ENCODE assay signal across 8 cellular contexts in the genomic region with DNA sequence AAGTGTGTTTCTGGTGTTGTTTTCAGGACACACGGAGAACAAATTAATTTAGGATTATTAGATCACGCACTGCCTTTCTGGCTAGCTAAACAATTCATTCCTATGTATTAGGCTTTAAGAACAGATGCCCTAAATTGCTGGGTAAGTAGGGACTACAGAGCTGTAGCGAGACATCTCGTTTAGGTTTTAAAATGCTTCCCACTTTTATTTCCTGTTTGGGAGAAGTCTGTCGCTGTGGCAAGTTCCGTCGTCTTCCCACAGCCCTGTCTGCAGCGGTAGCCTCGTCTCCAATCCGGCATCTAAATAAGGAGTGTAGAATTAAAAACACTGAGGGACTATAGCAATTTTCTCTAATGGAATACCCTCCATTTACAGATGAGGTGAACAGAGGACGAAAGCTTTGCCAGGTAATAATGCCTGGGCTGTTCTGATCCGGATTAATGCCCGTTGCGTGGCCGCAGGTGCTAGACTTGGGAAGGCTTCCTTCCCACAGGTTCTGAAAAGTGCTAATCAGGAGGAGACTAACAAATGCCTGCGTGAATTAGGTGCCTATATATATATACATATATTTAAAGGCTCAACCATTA. TPM values are rescaled to one million over a fixed set of nuclear protein-coding genes. Genes with fewer than 3 reads are reported as not detected.
DNase-seq lines count a peak whose midpoint lies in the region; ATAC-seq, FAIRE-seq and TF ChIP-seq lines count a peak whose summit lies in the region.

No MANE protein-coding gene starts in this region.

- H2BK5ac ChIP-seq in mesenchymal stem cell (ENCODE audit: low read depth, low read length, poor library complexity, severe bottlenecking) = no peak overlapping the region

- H2BK120ac ChIP-seq in mesenchymal stem cell (ENCODE audit: low read depth, low read length) = no peak overlapping the region

- H3K9me3 ChIP-seq in left ventricle myocardium inferior (replicated peaks) = no peaks in the 10 kb centered on the region
- H3K9me3 ChIP-seq in mesenchymal stem cell (ENCODE audit: control insufficient read depth, low read length) = no peaks in the 10 kb centered on the region

- no peak for DNase-seq in left ventricle myocardium inferior
- DNase-seq in cardiac septum (ENCODE audit: low spot score) = no peak
- peak; percentile 9 for DNase-seq in mesenchymal stem cell
- DNase-seq in NCI-H82 (lab: John Stamatoyannopoulos, UW) = no peak
- DNase-seq in frontal cortex (ENCODE audit: low spot score in 2 of 2) = no peak

- peaks cover 10% of the 10 kb centered on the region for H3K79me1 ChIP-seq in mesenchymal stem cell (replicated peaks; ENCODE audit: low read length, poor library complexity, severe bottlenecking)

- no peak overlapping the region for H4K91ac ChIP-seq in mesenchymal stem cell (ENCODE audit: low read length)

- H4K8ac ChIP-seq in mesenchymal stem cell (ENCODE audit: low read length) = no peak overlapping the region

- peak overlapping the region; percentile 85 for H3K4me3 ChIP-seq in left ventricle myocardium inferior
- H3K4me3 ChIP-seq in mesenchymal stem cell (ENCODE audit: insufficient read depth in 1 of 2, low read depth in 1 of 2, low read length in 2 of 2) = peak overlapping the region in 1 of 2 experiments; percentile 91
- H3K4me3 ChIP-seq in urinary bladder (ENCODE audit: low read depth, low read length) = peak overlapping the region; percentile 66

- WGBS in mesenchymal stem cell = 14% methylated on average over 9 of the region's 16 CpGs
- 24% methylated on average over 16 of the region's 16 CpGs for WGBS in urinary bladder

- no peak for FAIRE-seq in frontal cortex (lab: Jason Lieb, UNC)

- no peaks in the 10 kb centered on the region for H3K9me3 Mint-ChIP-seq in activated naive CD8-positive, alpha-beta T cell (ENCODE audit: low read depth)

- no peak for ATAC-seq in GM18907 (IDR thresholded peaks at IDR 0.05; ENCODE audit: unreplicated experiment)

- intact Hi-C loops in left ventricle myocardium inferior (cut with micrococcal nuclease) = no loop called here
- intact Hi-C loops in cardiac septum (cut with DNase I) = loop anchor here (10.0 kb wide), 1 partner anchor 674 kb away; the partner anchor contains the start of genes AP3S1 and ATG12

- no peak overlapping the region for H3K4ac ChIP-seq in mesenchymal stem cell (ENCODE audit: low read depth in 1 of 2, low read length in 2 of 2)

- no peak overlapping the region for H3K9ac ChIP-seq in mesenchymal stem cell (ENCODE audit: low read length)

- no peak overlapping the region for H3K14ac ChIP-seq in mesenchymal stem cell (ENCODE audit: low read length in 2 of 2)

- H3K23ac ChIP-seq in mesenchymal stem cell (ENCODE audit: low read length in 2 of 2) = no peak overlapping the region

- H3K27me3 Mint-ChIP-seq in activated naive CD8-positive, alpha-beta T cell = peaks cover 52% of the 10 kb centered on the region

- H3K18ac ChIP-seq in mesenchymal stem cell (ENCODE audit: low read depth in 1 of 2, low read length in 2 of 2) = no peak overlapping the region

- H3K36me3 ChIP-seq in left ventricle myocardium inferior (no peaks in the 10 kb centered on the region), mesenchymal stem cell (ENCODE audit: control insufficient read depth in 1 of 2, insufficient read depth in 2 of 2, low read depth in 1 of 2, low read length in 2 of 2) (peaks cover 0 to under 1% of the 10 kb centered on the region in 2 experiments), urinary bladder (ENCODE audit: insufficient read depth) (no peaks in the 10 kb centered on the region)

- H3K36me3 Mint-ChIP-seq in activated naive CD8-positive, alpha-beta T cell = peaks cover 4% of the 10 kb centered on the region

- H3K27me3 ChIP-seq in left ventricle myocardium inferior (ENCODE audit: low read depth) (peaks cover 72% of the 10 kb centered on the region), mesenchymal stem cell (ENCODE audit: control insufficient read depth in 1 of 2, insufficient read depth in 1 of 2, low read length in 2 of 2) (peaks cover 6 to 75% of the 10 kb centered on the region in 2 experiments)

- peak overlapping the region; percentile 94 for H3K4me2 ChIP-seq in mesenchymal stem cell (ENCODE audit: low read length, poor library complexity, severe bottlenecking)

- no peak overlapping the region for H2AFZ ChIP-seq in mesenchymal stem cell (ENCODE audit: low read depth, low read length)

- TF ChIP-seq CTCF in left ventricle myocardium inferior (IDR thresholded peaks at IDR 0.05; ENCODE audit: borderline replicate concordance) = no peak

- H3K4me3 Mint-ChIP-seq in activated naive CD8-positive, alpha-beta T cell = peak overlapping the region; percentile 77

- H2BK15ac ChIP-seq in mesenchymal stem cell (ENCODE audit: low read depth, poor library complexity, severe bottlenecking) = no peak overlapping the region

- H2AK5ac ChIP-seq in mesenchymal stem cell (ENCODE audit: low read length, severe bottlenecking) = no peak overlapping the region

- no peak overlapping the region for H3K27ac Mint-ChIP-seq in activated naive CD8-positive, alpha-beta T cell

- H3K4me1 ChIP-seq in left ventricle myocardium inferior (peaks cover 27% of the 10 kb centered on the region), mesenchymal stem cell (ENCODE audit: control insufficient read depth, insufficient read depth, low read depth, low read length) (peaks cover 6% of the 10 kb centered on the region), urinary bladder (ENCODE audit: insufficient read depth) (no peaks in the 10 kb centered on the region)

- no peak overlapping the region for H2BK12ac ChIP-seq in mesenchymal stem cell (ENCODE audit: low read length in 2 of 2)

- H3K4me1 Mint-ChIP-seq in activated naive CD8-positive, alpha-beta T cell (ENCODE audit: low read depth) = peaks cover 11% of the 10 kb centered on the region

- no peak overlapping the region for H3K27ac ChIP-seq in left ventricle myocardium inferior (replicated peaks)
- no peak overlapping the region for H3K27ac ChIP-seq in mesenchymal stem cell (ENCODE audit: low read length, poor library complexity, severe bottlenecking)
- no peak overlapping the region for H3K27ac ChIP-seq in urinary bladder (ENCODE audit: low read depth)

RNA-seq across cellular contexts. Expression of gene TRIM36, which starts 1.3 kb away (rescaled TPM):
- total RNA-seq in left ventricle myocardium inferior = 0.44 TPM
- total RNA-seq in cardiac septum = 0.75 TPM
- polyA plus RNA-seq in mesenchymal stem cell (2013, experiment 1 of 2) = 0.25 TPM
- 0.40 TPM for polyA plus RNA-seq in mesenchymal stem cell (2013, experiment 2 of 2)
- total RNA-seq in urinary bladder = 1.8 TPM
- 0.34 TPM for polyA plus RNA-seq in urinary bladder
- total RNA-seq in frontal cortex = 105 TPM

Comparison
In these comparisons a context has a peak if more than half of its experiments do, and no peak if none do; other contexts are left out.
1. RNA of gene TRIM36, which starts 1.3 kb away (total RNA-seq): 105 TPM in frontal cortex (single experiment); 1.8 TPM in urinary bladder (single experiment), 0.75 TPM in cardiac septum (single experiment) and 0.44 TPM in left ventricle myocardium inferior (single experiment); every median in the first group is over 10 times any median in the second.